In genomic region chr10:87860156-87860795, GRCh38 we compare ENCODE assay signal across 1 cellular context.
TF ChIP-seq lines count a peak whose summit lies in the region.

No MANE protein-coding gene starts in this region.

TF ChIP-seq in HEK293, 187 proteins besides CTCF, POLR2A, EP300 and RAD21 (continued from another document):
- TF ChIP-seq, protein P1, sequence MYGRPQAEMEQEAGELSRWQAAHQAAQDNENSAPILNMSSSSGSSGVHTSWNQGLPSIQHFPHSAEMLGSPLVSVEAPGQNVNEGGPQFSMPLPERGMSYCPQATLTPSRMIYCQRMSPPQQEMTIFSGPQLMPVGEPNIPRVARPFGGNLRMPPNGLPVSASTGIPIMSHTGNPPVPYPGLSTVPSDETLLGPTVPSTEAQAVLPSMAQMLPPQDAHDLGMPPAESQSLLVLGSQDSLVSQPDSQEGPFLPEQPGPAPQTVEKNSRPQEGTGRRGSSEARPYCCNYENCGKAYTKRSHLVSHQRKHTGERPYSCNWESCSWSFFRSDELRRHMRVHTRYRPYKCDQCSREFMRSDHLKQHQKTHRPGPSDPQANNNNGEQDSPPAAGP (tag by site-specific recombination; IDR thresholded peaks at IDR 0.05) = no peak
- TF ChIP-seq, protein P2, sequence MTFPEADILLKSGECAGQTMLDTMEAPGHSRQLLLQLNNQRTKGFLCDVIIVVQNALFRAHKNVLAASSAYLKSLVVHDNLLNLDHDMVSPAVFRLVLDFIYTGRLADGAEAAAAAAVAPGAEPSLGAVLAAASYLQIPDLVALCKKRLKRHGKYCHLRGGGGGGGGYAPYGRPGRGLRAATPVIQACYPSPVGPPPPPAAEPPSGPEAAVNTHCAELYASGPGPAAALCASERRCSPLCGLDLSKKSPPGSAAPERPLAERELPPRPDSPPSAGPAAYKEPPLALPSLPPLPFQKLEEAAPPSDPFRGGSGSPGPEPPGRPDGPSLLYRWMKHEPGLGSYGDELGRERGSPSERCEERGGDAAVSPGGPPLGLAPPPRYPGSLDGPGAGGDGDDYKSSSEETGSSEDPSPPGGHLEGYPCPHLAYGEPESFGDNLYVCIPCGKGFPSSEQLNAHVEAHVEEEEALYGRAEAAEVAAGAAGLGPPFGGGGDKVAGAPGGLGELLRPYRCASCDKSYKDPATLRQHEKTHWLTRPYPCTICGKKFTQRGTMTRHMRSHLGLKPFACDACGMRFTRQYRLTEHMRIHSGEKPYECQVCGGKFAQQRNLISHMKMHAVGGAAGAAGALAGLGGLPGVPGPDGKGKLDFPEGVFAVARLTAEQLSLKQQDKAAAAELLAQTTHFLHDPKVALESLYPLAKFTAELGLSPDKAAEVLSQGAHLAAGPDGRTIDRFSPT (tag by site-specific recombination; IDR thresholded peaks at IDR 0.05) = no peak
- TF ChIP-seq, protein P3, sequence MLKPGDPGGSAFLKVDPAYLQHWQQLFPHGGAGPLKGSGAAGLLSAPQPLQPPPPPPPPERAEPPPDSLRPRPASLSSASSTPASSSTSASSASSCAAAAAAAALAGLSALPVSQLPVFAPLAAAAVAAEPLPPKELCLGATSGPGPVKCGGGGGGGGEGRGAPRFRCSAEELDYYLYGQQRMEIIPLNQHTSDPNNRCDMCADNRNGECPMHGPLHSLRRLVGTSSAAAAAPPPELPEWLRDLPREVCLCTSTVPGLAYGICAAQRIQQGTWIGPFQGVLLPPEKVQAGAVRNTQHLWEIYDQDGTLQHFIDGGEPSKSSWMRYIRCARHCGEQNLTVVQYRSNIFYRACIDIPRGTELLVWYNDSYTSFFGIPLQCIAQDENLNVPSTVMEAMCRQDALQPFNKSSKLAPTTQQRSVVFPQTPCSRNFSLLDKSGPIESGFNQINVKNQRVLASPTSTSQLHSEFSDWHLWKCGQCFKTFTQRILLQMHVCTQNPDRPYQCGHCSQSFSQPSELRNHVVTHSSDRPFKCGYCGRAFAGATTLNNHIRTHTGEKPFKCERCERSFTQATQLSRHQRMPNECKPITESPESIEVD (tag by site-specific recombination; IDR thresholded peaks at IDR 0.05) = 0 out of 2 replicates have a peak, but pooled peaks have one; percentile 18
- TF ChIP-seq ZBTB17 (tag by site-specific recombination; IDR thresholded peaks at IDR 0.05) (peak; percentile 54), ZNF202 (tag by site-specific recombination; IDR thresholded peaks at IDR 0.05; ENCODE audit: borderline replicate concordance) (no peak), ZNF654 (tag by site-specific recombination; IDR thresholded peaks at IDR 0.05; ENCODE audit: low read depth) (peak; percentile 86)
